Comparison of ENCODE assay signal across 15 cellular contexts in the genomic region with DNA sequence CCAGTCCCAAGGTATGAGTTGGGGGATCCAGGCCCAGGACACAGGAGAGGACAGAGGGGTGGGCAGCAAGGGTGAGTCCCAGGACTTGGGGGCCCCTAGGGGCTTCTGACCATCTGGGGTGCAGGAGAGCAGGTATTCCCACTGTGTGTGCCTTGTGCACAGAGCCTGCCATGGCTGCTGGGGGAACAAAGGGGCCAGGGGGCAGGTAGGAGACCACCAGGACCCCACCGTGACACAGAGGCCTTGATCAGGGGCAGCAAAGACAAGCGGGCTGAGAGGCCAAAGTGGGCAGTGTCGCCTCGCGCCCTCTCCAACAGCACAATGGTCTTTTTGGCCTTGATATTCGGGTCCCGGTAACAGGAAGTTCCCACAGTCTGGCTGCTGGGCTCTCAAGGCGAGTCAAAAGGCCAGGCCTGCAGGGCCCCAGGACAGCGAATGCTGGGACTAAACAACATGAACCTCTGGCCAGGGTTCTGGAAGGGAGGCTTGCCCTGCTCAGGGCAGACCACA. TPM values are rescaled to one million over a fixed set of nuclear protein-coding genes. Genes with fewer than 3 reads are reported as not detected.
DNase-seq lines count a peak whose midpoint lies in the region; ATAC-seq and TF ChIP-seq lines count a peak whose summit lies in the region.
"Had no signal": no experiment of that assay in that cellular context is flagged by ENCODE, and none has a peak within 500 bp of the region (broad histone marks: within the 10 kb centered on the region; RNA-seq: fewer than 3 reads in every experiment).

No MANE protein-coding gene starts in this region.

- H3K9me3 ChIP-seq in DOHH2 (ENCODE audit: control insufficient read depth, insufficient read depth, low read length) (no peaks in the 10 kb centered on the region), neutrophil (no peaks in the 10 kb centered on the region)
- H3K9me3 ChIP-seq: thyroid gland had no signal

- H3K27me3 Mint-ChIP-seq in CD14-positive monocyte (ENCODE audit: low read depth in 3 of 3) = peaks cover 0 to 4% (median 2%) of the 10 kb centered on the region in 3 donors

- H3K9me2 ChIP-seq in DOHH2 (replicated peaks; ENCODE audit: control insufficient read depth, low read length) = no peaks in the 10 kb centered on the region

- H3K4me3 ChIP-seq in DOHH2 (ENCODE audit: low read length) (peak overlapping the region; percentile 34), choroid plexus epithelial cell (ENCODE audit: low read depth, low read length) (no peak overlapping the region), neutrophil (ENCODE audit: low read depth in 1 of 2, low read length in 1 of 2) (no peak overlapping the region)
- H3K4me3 ChIP-seq: thyroid gland had no signal

- H3F3A ChIP-seq in DOHH2 (ENCODE audit: control insufficient read depth, insufficient read depth) = no peaks in the 10 kb centered on the region

- peak overlapping the region in 4 of 7 donors; percentile 10 to 71 (median 40) for H3K27ac Mint-ChIP-seq in CD14-positive monocyte

- H3K4me2 ChIP-seq in DOHH2 (ENCODE audit: low read length) = peak overlapping the region; percentile 48

- H3K4me1 Mint-ChIP-seq in CD14-positive monocyte = peaks cover 74% of the 10 kb centered on the region

- H3K27me3 ChIP-seq in DOHH2 (ENCODE audit: control insufficient read depth, low read length) (no peaks in the 10 kb centered on the region), neutrophil (no peaks in the 10 kb centered on the region), foreskin keratinocyte (no peaks in the 10 kb centered on the region)
- H3K27me3 ChIP-seq: thyroid gland had no signal

- no peaks in the 10 kb centered on the region for H3K79me2 ChIP-seq in DOHH2 (ENCODE audit: control insufficient read depth, low read length)

- H3K4me3 Mint-ChIP-seq in CD14-positive monocyte = no peak overlapping the region
- H3K4me3 Mint-ChIP-seq: activated T-cell treated with anti-CD3 and anti-CD28 coated beads, Interleukin-2, amount 50 U/mL, for 4 hours had no signal

- H3K36me3 ChIP-seq in DOHH2 (ENCODE audit: control insufficient read depth, low read length) (no peaks in the 10 kb centered on the region), neutrophil (no peaks in the 10 kb centered on the region)
- H3K36me3 ChIP-seq: thyroid gland had no signal

- H3K9me3 Mint-ChIP-seq in CD14-positive monocyte = no peaks in the 10 kb centered on the region
- H3K9me3 Mint-ChIP-seq: activated T-cell treated with anti-CD3 and anti-CD28 coated beads, Interleukin-2, amount 50 U/mL, for 4 hours had no signal

- ATAC-seq in foreskin keratinocyte (no peak), HG03432 (IDR thresholded peaks at IDR 0.05; ENCODE audit: unreplicated experiment) (no peak)

- DNase-seq in CD14-positive monocyte (ENCODE audit: low spot score) = no peak
- peak; percentile 10 for DNase-seq in choroid plexus epithelial cell (ENCODE audit: low read depth)
- DNase-seq in AG08395 (ENCODE audit: low spot score) = no peak
- no peak for DNase-seq in foreskin keratinocyte
- DNase-seq in medulla oblongata (ENCODE audit: extremely low spot score) = no peak
- DNase-seq: activated CD4-positive, CD25-positive, alpha-beta regulatory T cell treated with anti-CD3 and anti-CD28 coated beads, Interleukin-2, amount 50 U/mL, for 72 hours; activated T-cell treated with anti-CD3 and anti-CD28 coated beads, Interleukin-2, amount 50 U/mL, for 4 hours; C1 segment of cervical spinal cord; midbrain; NCI-H187 treated with DMSO at 0.1 percent for 48 hours had no signal

- intact Hi-C loops in CD14-positive monocyte (cut with micrococcal nuclease) = no loop called here

- H3K27ac ChIP-seq in DOHH2 (ENCODE audit: low read depth, low read length) = peak overlapping the region; percentile 31
- H3K27ac ChIP-seq in neutrophil = peak overlapping the region; percentile 99
- H3K27ac ChIP-seq in foreskin keratinocyte = no peak overlapping the region
- H3K27ac ChIP-seq: thyroid gland had no signal

- H4K20me1 ChIP-seq in DOHH2 (ENCODE audit: control insufficient read depth, insufficient read depth, low read depth, low read length) = no peaks in the 10 kb centered on the region

- TF ChIP-seq CTCF in CD14-positive monocyte (IDR thresholded peaks at IDR 0.05) = no peak
- TF ChIP-seq CTCF in DOHH2 (IDR thresholded peaks at IDR 0.05; ENCODE audit: low read depth, low read length, poor library complexity, severe bottlenecking) = no peak
- TF ChIP-seq CTCF in choroid plexus epithelial cell (conservative IDR thresholded peaks at IDR 0.05; ENCODE audit: low read depth, low read length) = no peak
- TF ChIP-seq CTCF in neutrophil (IDR thresholded peaks at IDR 0.05) = no peak
- no peak for TF ChIP-seq CTCF in foreskin keratinocyte (conservative IDR thresholded peaks at IDR 0.05)

- H3K4me1 ChIP-seq in DOHH2 (ENCODE audit: control insufficient read depth, low read length) (peaks cover 67% of the 10 kb centered on the region), neutrophil (ENCODE audit: control insufficient read depth in 1 of 2, insufficient read depth in 1 of 2, low read depth in 1 of 2, low read length in 1 of 2) (peaks cover 38 to 73% of the 10 kb centered on the region in 2 experiments), foreskin keratinocyte (peaks cover 6% of the 10 kb centered on the region)

- H3K36me3 Mint-ChIP-seq in CD14-positive monocyte = peaks cover 2 to 10% of the 10 kb centered on the region in 2 donors

RNA-seq across cellular contexts. Expression of gene GPR17, which starts 12.3 kb away (rescaled TPM):
- polyA plus RNA-seq in CD14-positive monocyte (not detected), foreskin keratinocyte (not detected in 2 replicates)
- total RNA-seq in foreskin keratinocyte = not detected in 2 replicates
- total RNA-seq: activated T-cell treated with anti-CD3 and anti-CD28 coated beads, Interleukin-2, amount 50 U/mL, for 4 hours; fibroblast of lung; thyroid gland had no signal
- polyA plus RNA-seq: fibroblast of lung had no signal

RNA-seq across cellular contexts. Expression of gene LIMS2, which starts 41.7 kb away (rescaled TPM):
- 1 to 10 TPM in 1 of 2 donors, under 1 TPM in 1; 0.13 to 1.3 TPM for polyA plus RNA-seq in CD14-positive monocyte
- total RNA-seq in foreskin keratinocyte = 0.17 and 0.18 TPM in 2 replicates
- polyA plus RNA-seq in foreskin keratinocyte = 0.24 and 0.30 TPM in 2 replicates
